In the genomic region with DNA sequence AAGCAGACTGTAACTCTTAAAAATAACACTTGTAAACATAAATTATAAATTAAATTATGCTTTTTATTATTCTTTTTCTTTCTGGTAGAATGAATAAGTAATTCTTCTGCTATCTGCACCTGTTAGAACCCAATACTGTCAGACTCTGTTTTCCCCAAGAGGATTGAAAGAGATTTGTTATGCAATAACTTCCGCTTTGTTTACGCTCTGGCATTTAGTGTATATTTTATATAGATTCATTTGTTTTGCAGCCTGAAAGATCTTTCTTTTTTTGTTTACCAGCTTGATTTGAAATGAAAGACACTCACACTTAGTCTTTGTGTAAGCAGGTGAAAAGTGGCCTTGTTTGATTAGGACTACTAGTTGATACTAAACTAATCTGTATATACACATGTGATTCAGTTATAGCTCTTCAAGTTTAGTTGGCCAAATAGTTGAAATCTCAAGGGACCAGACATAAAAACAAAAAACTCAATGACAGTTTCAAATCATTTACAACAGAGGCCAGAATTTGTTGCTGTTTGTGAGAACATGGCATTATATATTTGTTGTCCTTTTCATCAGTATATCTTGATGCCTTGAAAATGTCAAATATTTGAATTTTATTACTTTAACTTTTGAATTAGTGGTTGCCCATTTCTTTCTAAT, we compare ENCODE assay signal across 17 cellular contexts.
"Had no signal": no experiment of that assay in that cellular context is flagged by ENCODE, and none has a peak within 500 bp of the region (broad histone marks: within the 10 kb centered on the region; RNA-seq: fewer than 3 reads in every experiment).

No MANE protein-coding gene starts in this region.

- H3K4me3 Mint-ChIP-seq: activated naive CD4-positive, alpha-beta T cell treated with anti-CD3 and anti-CD28 coated beads, Interleukin-2, amount 50 U/mL, for 24 hours; immature natural killer cell; nephron had no signal

- H3K36me3 Mint-ChIP-seq: activated naive CD4-positive, alpha-beta T cell treated with anti-CD3 and anti-CD28 coated beads, Interleukin-2, amount 50 U/mL, for 24 hours; immature natural killer cell had no signal

- DNase-seq: activated CD4-positive, alpha-beta T cell treated with anti-CD3 and anti-CD28 coated beads for 1 hour; activated CD4-positive, alpha-beta T cell treated with anti-CD3 and anti-CD28 coated beads, Interleukin-2, amount 50 U/mL, for 4 hours; activated T-cell treated with anti-CD3 and anti-CD28 coated beads, Interleukin-2, amount 50 U/mL, for 1 hour; adrenal gland; gastrocnemius medialis; heart left ventricle; immature natural killer cell; lower lobe of right lung; psoas muscle; right lobe of liver; stimulated activated naive CD8-positive, alpha-beta T cell treated with anti-CD3 and anti-CD28 coated beads, Interleukin-15, Interleukin-2, amounts not matched to agents 100 U/mL and 50 U/mL, for 24 hours; transverse colon had no signal

- H3K4me1 Mint-ChIP-seq: activated naive CD4-positive, alpha-beta T cell treated with anti-CD3 and anti-CD28 coated beads, Interleukin-2, amount 50 U/mL, for 24 hours; immature natural killer cell had no signal

- H3K4me3 ChIP-seq: adrenal gland, gastrocnemius medialis, heart left ventricle, lower lobe of right lung, psoas muscle, right lobe of liver, transverse colon, vagina had no signal

- ATAC-seq: gastrocnemius medialis; heart left ventricle; lower lobe of right lung; psoas muscle; right lobe of liver; stimulated activated naive CD8-positive, alpha-beta T cell treated with anti-CD3 and anti-CD28 coated beads, Interleukin-15, Interleukin-2, amounts not matched to agents 100 U/mL and 50 U/mL, for 24 hours had no signal

- H3K27me3 ChIP-seq: adrenal gland, heart left ventricle, right lobe of liver, transverse colon, vagina had no signal

- H3K9me3 ChIP-seq: adrenal gland, gastrocnemius medialis, heart left ventricle, lower lobe of right lung, psoas muscle, right lobe of liver, transverse colon, vagina had no signal

- H3K9me3 Mint-ChIP-seq: activated naive CD4-positive, alpha-beta T cell treated with anti-CD3 and anti-CD28 coated beads, Interleukin-2, amount 50 U/mL, for 24 hours; activated T-helper 2 cell treated with anti-CD3 and anti-CD28 coated beads, Interferon-gamma antibody, Interleukin-2, Interleukin-4, amounts not matched to agents 10 μg/mL and 5 μg/mL and 100 μg/mL, durations not matched to agents 14 hours and 24 hours and 36 hours; immature natural killer cell; nephron had no signal

- H3K27ac Mint-ChIP-seq: activated naive CD4-positive, alpha-beta T cell treated with anti-CD3 and anti-CD28 coated beads, Interleukin-2, amount 50 U/mL, for 24 hours; activated T-helper 2 cell treated with anti-CD3 and anti-CD28 coated beads, Interferon-gamma antibody, Interleukin-2, Interleukin-4, amounts not matched to agents 10 μg/mL and 5 μg/mL and 100 μg/mL, durations not matched to agents 14 hours and 24 hours and 36 hours; immature natural killer cell; nephron had no signal

- H3K36me3 ChIP-seq: adrenal gland, gastrocnemius medialis, heart left ventricle, lower lobe of right lung, right lobe of liver, transverse colon, vagina had no signal

- H3K4me1 ChIP-seq: gastrocnemius medialis, psoas muscle, right lobe of liver had no signal

- H3K27ac ChIP-seq: adrenal gland, epithelial cell of prostate, gastrocnemius medialis, heart left ventricle, lower lobe of right lung, psoas muscle, right lobe of liver, transverse colon had no signal
